In the genomic region with DNA sequence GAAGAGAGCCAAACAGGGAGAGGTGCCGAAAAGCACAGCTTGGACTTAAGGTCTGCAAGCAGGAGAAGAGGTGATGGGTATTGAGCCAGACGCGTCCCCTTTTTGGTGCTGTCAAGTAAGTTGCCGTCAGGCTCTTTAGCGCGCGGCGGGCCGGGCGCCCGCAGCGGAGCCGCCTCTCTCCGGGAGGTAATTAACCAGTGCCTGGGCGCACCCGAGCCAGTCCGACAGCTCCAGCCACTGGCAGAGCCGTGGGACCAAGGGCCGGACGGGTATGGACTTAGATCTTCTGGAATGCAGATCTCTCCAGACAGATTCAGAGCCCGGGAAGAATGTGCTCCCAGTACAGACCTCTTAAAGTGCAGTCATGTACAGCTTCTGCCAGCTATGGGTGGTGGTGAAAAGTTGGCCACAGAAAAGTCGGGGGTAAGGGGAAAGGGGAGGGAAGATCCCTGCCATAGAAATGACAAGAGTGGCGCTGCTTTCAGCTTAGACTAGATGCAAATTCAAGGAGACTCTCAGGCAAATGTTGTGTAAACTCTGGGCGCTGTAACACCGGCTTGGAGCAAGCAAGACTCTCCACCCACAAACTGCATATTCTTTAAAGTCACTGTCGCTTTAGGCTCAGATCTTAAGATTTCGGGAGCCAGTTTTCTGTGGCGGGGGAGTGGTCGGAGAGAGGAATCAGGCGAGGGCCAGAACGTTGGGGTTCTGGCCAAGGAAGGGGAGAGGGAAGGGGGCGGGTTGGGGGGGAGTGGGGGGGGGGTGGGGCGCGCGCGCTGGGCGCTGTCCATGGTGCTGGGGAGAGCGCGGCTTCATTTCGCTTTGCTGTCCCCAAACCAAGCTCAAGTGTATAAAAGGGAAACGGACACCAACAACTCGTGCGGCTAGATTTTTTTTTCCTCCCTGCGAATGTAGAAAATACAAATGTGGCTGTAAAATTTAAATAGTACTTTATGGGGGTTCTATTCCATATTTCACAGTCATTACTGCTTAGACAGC, we compare ENCODE assay signal across 1 cellular context.
A peak's percentile ranks its signal among the peaks of the same experiment; 100 is the strongest.
TF ChIP-seq lines count a peak whose summit lies in the region.

No MANE protein-coding gene starts in this region.

TF ChIP-seq in K562, 482 proteins besides CTCF, POLR2A, EP300 and RAD21:
- TF ChIP-seq MYBL2 (IDR thresholded peaks at IDR 0.05; ENCODE audit: low read depth), result no peak
- TF ChIP-seq MYBL2 (CRISPR knock-in tag; IDR thresholded peaks at IDR 0.05; ENCODE audit: borderline replicate concordance), result no peak
- TF ChIP-seq ZNF79 (CRISPR knock-in tag; IDR thresholded peaks at IDR 0.05; ENCODE audit: low read depth), result no peak
- TF ChIP-seq, protein P1, sequence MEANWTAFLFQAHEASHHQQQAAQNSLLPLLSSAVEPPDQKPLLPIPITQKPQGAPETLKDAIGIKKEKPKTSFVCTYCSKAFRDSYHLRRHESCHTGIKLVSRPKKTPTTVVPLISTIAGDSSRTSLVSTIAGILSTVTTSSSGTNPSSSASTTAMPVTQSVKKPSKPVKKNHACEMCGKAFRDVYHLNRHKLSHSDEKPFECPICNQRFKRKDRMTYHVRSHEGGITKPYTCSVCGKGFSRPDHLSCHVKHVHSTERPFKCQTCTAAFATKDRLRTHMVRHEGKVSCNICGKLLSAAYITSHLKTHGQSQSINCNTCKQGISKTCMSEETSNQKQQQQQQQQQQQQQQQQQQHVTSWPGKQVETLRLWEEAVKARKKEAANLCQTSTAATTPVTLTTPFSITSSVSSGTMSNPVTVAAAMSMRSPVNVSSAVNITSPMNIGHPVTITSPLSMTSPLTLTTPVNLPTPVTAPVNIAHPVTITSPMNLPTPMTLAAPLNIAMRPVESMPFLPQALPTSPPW (CRISPR knock-in tag; IDR thresholded peaks at IDR 0.05), result peak; percentile 76
- no peak for TF ChIP-seq NR1H2 (CRISPR knock-in tag; IDR thresholded peaks at IDR 0.05)
- TF ChIP-seq DPF2 (IDR thresholded peaks at IDR 0.05), result no peak
- no peak for TF ChIP-seq SREBF2 (CRISPR knock-in tag; IDR thresholded peaks at IDR 0.05)
- TF ChIP-seq CBX5 (IDR thresholded peaks at IDR 0.05; ENCODE audit: borderline replicate concordance, low read depth), result no peak
- no peak for TF ChIP-seq TGIF2 (CRISPR knock-in tag; IDR thresholded peaks at IDR 0.05)
- no peak for TF ChIP-seq KLF1 (tag; IDR thresholded peaks at IDR 0.05)
- TF ChIP-seq ZNF444 (CRISPR knock-in tag; IDR thresholded peaks at IDR 0.05), result no peak
- 0 out of 2 replicates have a peak, but pooled peaks have one; percentile 28 for TF ChIP-seq ZNF766 (CRISPR knock-in tag; conservative IDR thresholded peaks at IDR 0.05)
- no peak for TF ChIP-seq HDAC8 (tag; IDR thresholded peaks at IDR 0.05)
- TF ChIP-seq HEY1 (CRISPR knock-in tag; IDR thresholded peaks at IDR 0.05; ENCODE audit: borderline replicate concordance), result no peak
- TF ChIP-seq SRSF1 (IDR thresholded peaks at IDR 0.05; ENCODE audit: low read depth, low read length), result no peak
- TF ChIP-seq ZNF740 (CRISPR knock-in tag; IDR thresholded peaks at IDR 0.05), result 0 out of 2 replicates have a peak, but pooled peaks have one; percentile 32
- TF ChIP-seq ZNF740 (tag; IDR thresholded peaks at IDR 0.05), result peak in 1 of 2 experiments; percentile 83; a peak in 2 of 4 replicates
- TF ChIP-seq TAL1 (IDR thresholded peaks at IDR 0.05), result no peak
- no peak for TF ChIP-seq TEAD1 (CRISPR knock-in tag; IDR thresholded peaks at IDR 0.05)
- TF ChIP-seq KDM2B (CRISPR knock-in tag; IDR thresholded peaks at IDR 0.05), result no peak
- no peak for TF ChIP-seq XRCC5 (IDR thresholded peaks at IDR 0.05; ENCODE audit: low read depth, low read length)
- TF ChIP-seq E2F8 (IDR thresholded peaks at IDR 0.05; ENCODE audit: low read depth, partially characterized antibody), result no peak
- TF ChIP-seq, protein P2, sequence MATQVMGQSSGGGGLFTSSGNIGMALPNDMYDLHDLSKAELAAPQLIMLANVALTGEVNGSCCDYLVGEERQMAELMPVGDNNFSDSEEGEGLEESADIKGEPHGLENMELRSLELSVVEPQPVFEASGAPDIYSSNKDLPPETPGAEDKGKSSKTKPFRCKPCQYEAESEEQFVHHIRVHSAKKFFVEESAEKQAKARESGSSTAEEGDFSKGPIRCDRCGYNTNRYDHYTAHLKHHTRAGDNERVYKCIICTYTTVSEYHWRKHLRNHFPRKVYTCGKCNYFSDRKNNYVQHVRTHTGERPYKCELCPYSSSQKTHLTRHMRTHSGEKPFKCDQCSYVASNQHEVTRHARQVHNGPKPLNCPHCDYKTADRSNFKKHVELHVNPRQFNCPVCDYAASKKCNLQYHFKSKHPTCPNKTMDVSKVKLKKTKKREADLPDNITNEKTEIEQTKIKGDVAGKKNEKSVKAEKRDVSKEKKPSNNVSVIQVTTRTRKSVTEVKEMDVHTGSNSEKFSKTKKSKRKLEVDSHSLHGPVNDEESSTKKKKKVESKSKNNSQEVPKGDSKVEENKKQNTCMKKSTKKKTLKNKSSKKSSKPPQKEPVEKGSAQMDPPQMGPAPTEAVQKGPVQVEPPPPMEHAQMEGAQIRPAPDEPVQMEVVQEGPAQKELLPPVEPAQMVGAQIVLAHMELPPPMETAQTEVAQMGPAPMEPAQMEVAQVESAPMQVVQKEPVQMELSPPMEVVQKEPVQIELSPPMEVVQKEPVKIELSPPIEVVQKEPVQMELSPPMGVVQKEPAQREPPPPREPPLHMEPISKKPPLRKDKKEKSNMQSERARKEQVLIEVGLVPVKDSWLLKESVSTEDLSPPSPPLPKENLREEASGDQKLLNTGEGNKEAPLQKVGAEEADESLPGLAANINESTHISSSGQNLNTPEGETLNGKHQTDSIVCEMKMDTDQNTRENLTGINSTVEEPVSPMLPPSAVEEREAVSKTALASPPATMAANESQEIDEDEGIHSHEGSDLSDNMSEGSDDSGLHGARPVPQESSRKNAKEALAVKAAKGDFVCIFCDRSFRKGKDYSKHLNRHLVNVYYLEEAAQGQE (CRISPR knock-in tag; IDR thresholded peaks at IDR 0.05; ENCODE audit: low read depth), result peak; percentile 81; the same call in 1 of the 2 replicates
